1 cellular context compared by ENCODE assay signal in the genomic region with DNA sequence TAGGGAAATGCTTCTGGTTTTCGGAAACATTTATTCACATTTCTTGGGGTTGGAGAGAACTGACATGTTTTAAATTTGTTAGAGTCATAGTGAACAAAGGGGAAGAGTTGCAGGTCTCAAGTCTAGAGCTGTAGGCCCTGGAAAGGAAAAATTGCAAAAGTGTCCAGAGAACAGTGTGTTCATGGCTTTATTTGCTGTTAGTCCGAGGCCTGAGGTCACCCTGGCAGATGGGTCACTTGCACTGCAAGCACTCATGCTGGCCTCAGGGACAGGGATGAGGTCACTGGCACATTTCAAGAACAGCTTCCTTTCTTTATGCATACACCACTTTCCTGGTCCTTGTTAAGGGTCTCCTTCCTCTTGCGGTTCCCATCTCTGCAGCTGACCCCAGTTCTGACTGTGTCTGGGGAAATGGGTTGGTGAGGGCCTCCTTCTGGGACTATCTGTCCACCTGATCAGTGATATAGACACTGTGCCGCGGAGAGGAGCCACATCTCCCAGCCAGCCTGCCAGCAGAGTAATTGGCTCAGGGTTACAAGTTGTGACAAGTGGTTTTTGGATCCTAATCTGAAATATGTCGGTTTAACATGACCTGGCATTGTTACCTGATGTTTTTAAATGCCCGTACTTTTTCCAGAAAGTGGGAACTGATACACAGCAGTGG.
A peak's percentile ranks its signal among the peaks of the same experiment; 100 is the strongest.
TF ChIP-seq lines count a peak whose summit lies in the region.

No MANE protein-coding gene starts in this region.

TF ChIP-seq in liver, 16 proteins besides CTCF, POLR2A, EP300 and RAD21 (continued from another document):
- TF ChIP-seq ZBTB33 (IDR thresholded peaks at IDR 0.05) (peak; percentile 57), TAF1 (conservative IDR thresholded peaks at IDR 0.05) (peak; percentile 41), NR2F2 (IDR thresholded peaks at IDR 0.05) (peak; percentile 60), FOXA2 (IDR thresholded peaks at IDR 0.05) (peak; percentile 66), REST (IDR thresholded peaks at IDR 0.05) (peak; percentile 53), RXRA (IDR thresholded peaks at IDR 0.05) (peak; percentile 96 to 98)
